1 cellular context compared by ENCODE assay signal in genomic region chr6:110560239-110561015, GRCh38.
TF ChIP-seq lines count a peak whose summit lies in the region.

No MANE protein-coding gene starts in this region.

TF ChIP-seq in GM12878, 131 proteins besides CTCF, POLR2A, EP300 and RAD21 (continued from another document):
- TF ChIP-seq, protein P1, sequence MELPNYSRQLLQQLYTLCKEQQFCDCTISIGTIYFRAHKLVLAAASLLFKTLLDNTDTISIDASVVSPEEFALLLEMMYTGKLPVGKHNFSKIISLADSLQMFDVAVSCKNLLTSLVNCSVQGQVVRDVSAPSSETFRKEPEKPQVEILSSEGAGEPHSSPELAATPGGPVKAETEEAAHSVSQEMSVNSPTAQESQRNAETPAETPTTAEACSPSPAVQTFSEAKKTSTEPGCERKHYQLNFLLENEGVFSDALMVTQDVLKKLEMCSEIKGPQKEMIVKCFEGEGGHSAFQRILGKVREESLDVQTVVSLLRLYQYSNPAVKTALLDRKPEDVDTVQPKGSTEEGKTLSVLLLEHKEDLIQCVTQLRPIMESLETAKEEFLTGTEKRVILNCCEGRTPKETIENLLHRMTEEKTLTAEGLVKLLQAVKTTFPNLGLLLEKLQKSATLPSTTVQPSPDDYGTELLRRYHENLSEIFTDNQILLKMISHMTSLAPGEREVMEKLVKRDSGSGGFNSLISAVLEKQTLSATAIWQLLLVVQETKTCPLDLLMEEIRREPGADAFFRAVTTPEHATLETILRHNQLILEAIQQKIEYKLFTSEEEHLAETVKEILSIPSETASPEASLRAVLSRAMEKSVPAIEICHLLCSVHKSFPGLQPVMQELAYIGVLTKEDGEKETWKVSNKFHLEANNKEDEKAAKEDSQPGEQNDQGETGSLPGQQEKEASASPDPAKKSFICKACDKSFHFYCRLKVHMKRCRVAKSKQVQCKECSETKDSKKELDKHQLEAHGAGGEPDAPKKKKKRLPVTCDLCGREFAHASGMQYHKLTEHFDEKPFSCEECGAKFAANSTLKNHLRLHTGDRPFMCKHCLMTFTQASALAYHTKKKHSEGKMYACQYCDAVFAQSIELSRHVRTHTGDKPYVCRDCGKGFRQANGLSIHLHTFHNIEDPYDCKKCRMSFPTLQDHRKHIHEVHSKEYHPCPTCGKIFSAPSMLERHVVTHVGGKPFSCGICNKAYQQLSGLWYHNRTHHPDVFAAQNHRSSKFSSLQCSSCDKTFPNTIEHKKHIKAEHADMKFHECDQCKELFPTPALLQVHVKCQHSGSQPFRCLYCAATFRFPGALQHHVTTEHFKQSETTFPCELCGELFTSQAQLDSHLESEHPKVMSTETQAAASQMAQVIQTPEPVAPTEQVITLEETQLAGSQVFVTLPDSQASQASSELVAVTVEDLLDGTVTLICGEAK (IDR thresholded peaks at IDR 0.05; ENCODE audit: borderline replicate concordance): no peak
- TF ChIP-seq CEBPZ (IDR thresholded peaks at IDR 0.05; ENCODE audit: low read depth, low read length) (no peak), SMAD1 (IDR thresholded peaks at IDR 0.05; ENCODE audit: low read depth, partially characterized antibody) (no peak), SREBF1 (IDR thresholded peaks at IDR 0.05; ENCODE audit: low read length) (no peak), E2F4 (IDR thresholded peaks at IDR 0.05; ENCODE audit: low read depth, low read length) (no peak), NFIC (IDR thresholded peaks at IDR 0.05; ENCODE audit: low read depth, low read length) (no peak)
